Comparison of ENCODE assay signal across 12 cellular contexts in genomic region chr14:39177168-39177545, GRCh38. TPM values are rescaled to one million over a fixed set of nuclear protein-coding genes. Genes with fewer than 3 reads are reported as not detected.
DNase-seq lines count a peak whose midpoint lies in the region; ATAC-seq and TF ChIP-seq lines count a peak whose summit lies in the region.
"Had no signal": no experiment of that assay in that cellular context is flagged by ENCODE, and none has a peak within 500 bp of the region (broad histone marks: within the 10 kb centered on the region; RNA-seq: fewer than 3 reads in every experiment).

No MANE protein-coding gene starts in this region.

- H3K4me1 Mint-ChIP-seq in activated naive CD4-positive, alpha-beta T cell treated with anti-CD3 and anti-CD28 coated beads, Interleukin-2, amount 10 ng/mL, durations not matched to agents 7 days and 5 days: peaks cover 51% of the 10 kb centered on the region
- peaks cover 23% of the 10 kb centered on the region for H3K4me1 Mint-ChIP-seq in WTC11
- peaks cover 50% of the 10 kb centered on the region for H3K4me1 Mint-ChIP-seq in stimulated activated naive CD8-positive, alpha-beta T cell treated with anti-CD3 and anti-CD28 coated beads, Interleukin-15, amount 100 ng/mL, for 72 hours

- H3K4me1 ChIP-seq in hepatocyte (ENCODE audit: insufficient read depth) (peaks cover 10% of the 10 kb centered on the region), spleen (peaks cover 13 to 75% (median 44%) of the 10 kb centered on the region in 6 donors)

- H3K9me3 Mint-ChIP-seq in activated naive CD4-positive, alpha-beta T cell treated with anti-CD3 and anti-CD28 coated beads, Interleukin-2, amount 10 ng/mL, durations not matched to agents 7 days and 5 days: no peaks in the 10 kb centered on the region
- H3K9me3 Mint-ChIP-seq in WTC11: no peaks in the 10 kb centered on the region
- H3K9me3 Mint-ChIP-seq in stimulated activated naive CD8-positive, alpha-beta T cell treated with anti-CD3 and anti-CD28 coated beads, Interleukin-15, amount 100 ng/mL, for 72 hours: no peaks in the 10 kb centered on the region

- H4K20me1 ChIP-seq in hepatocyte (ENCODE audit: insufficient read depth, poor library complexity, severe bottlenecking): peaks cover 26% of the 10 kb centered on the region

- WGBS in hepatocyte (ENCODE audit: low lambda C conversion rate, missing lambda C conversion rate): 94% methylated on average over 9 of the region's 9 CpGs
- 87 to 96% (median 93%) methylated on average over 9 of the region's 9 CpGs for WGBS in spleen, 5 donors

- POLR2A ChIA-PET in WTC11 (lab: Charles Lee): no interaction called here

- H3K36me3 ChIP-seq in hepatocyte (replicated peaks; ENCODE audit: insufficient read depth, low read depth): peaks cover 18% of the 10 kb centered on the region
- peaks cover 2 to 61% (median 57%) of the 10 kb centered on the region in 6 donors for H3K36me3 ChIP-seq in spleen

- intact Hi-C loops in spleen (cut with DNase I; ENCODE audit: low total_unique reads): loop anchor here (5.0 kb wide), 2 partner anchors 75 to 255 kb away; partner anchors contain the start of genes FBXO33 and SEC23A

- H3K27me3 ChIP-seq in hepatocyte: no peaks in the 10 kb centered on the region
- H3K27me3 ChIP-seq in spleen (replicated peaks in 1 of 7): no peaks in the 10 kb centered on the region
- H3K27me3 ChIP-seq: upper lobe of left lung had no signal

- no peak for DNase-seq in activated naive CD4-positive, alpha-beta T cell treated with anti-CD3 and anti-CD28 coated beads, Interleukin-2, amount 10 ng/mL, durations not matched to agents 7 days and 5 days
- DNase-seq in activated naive CD4-positive, alpha-beta T cell (lab: John Stamatoyannopoulos, UW): no peak
- DNase-seq in WTC11 (ENCODE audit: low spot score): no peak
- no peak for DNase-seq in hepatocyte (ENCODE audit: low spot score)
- DNase-seq in stimulated activated naive CD8-positive, alpha-beta T cell treated with anti-CD3 and anti-CD28 coated beads, Interleukin-15, amount 100 ng/mL, for 72 hours: no peak
- DNase-seq in DMS153 (lab: John Stamatoyannopoulos, UW): no peak
- no peak for DNase-seq in spleen
- DNase-seq in NCI-H2171 (lab: John Stamatoyannopoulos, UW): no peak
- DNase-seq: hypothalamus, NCI-H1694, retina, upper lobe of left lung had no signal

- H3K36me3 Mint-ChIP-seq in activated naive CD4-positive, alpha-beta T cell treated with anti-CD3 and anti-CD28 coated beads, Interleukin-2, amount 10 ng/mL, durations not matched to agents 7 days and 5 days: peaks cover 40% of the 10 kb centered on the region
- peaks cover 3% of the 10 kb centered on the region for H3K36me3 Mint-ChIP-seq in WTC11

- peaks cover 56% of the 10 kb centered on the region for H3K79me2 ChIP-seq in hepatocyte

- TF ChIP-seq POLR2A in spleen (IDR thresholded peaks at IDR 0.05): no peak

- no peak for ATAC-seq in WTC11
- no peak for ATAC-seq in stimulated activated naive CD8-positive, alpha-beta T cell treated with anti-CD3 and anti-CD28 coated beads, Interleukin-15, amount 100 ng/mL, for 72 hours

- CTCF ChIA-PET in activated naive CD4-positive, alpha-beta T cell treated with anti-CD3 and anti-CD28 coated beads, Interleukin-2, amount 10 ng/mL, durations not matched to agents 7 days and 5 days (lab: Charles Lee): no interaction called here
- CTCF ChIA-PET in WTC11 (lab: Charles Lee): no interaction called here

- H3K9me2 ChIP-seq in hepatocyte (replicated peaks; ENCODE audit: insufficient read depth): no peaks in the 10 kb centered on the region

- H3K4me3 Mint-ChIP-seq in activated naive CD4-positive, alpha-beta T cell treated with anti-CD3 and anti-CD28 coated beads, Interleukin-2, amount 10 ng/mL, durations not matched to agents 7 days and 5 days: peak overlapping the region; percentile 99
- peak overlapping the region; percentile 98 for H3K4me3 Mint-ChIP-seq in WTC11
- H3K4me3 Mint-ChIP-seq in stimulated activated naive CD8-positive, alpha-beta T cell treated with anti-CD3 and anti-CD28 coated beads, Interleukin-15, amount 100 ng/mL, for 72 hours: peak overlapping the region; percentile 71 to 90

- H3K27ac ChIP-seq in hepatocyte: no peak overlapping the region
- H3K27ac ChIP-seq in spleen: no peak overlapping the region
- H3K27ac ChIP-seq: upper lobe of left lung had no signal

- H3K27me3 Mint-ChIP-seq in activated naive CD4-positive, alpha-beta T cell treated with anti-CD3 and anti-CD28 coated beads, Interleukin-2, amount 10 ng/mL, durations not matched to agents 7 days and 5 days: peaks cover 4% of the 10 kb centered on the region
- no peaks in the 10 kb centered on the region for H3K27me3 Mint-ChIP-seq in WTC11 (ENCODE audit: low read depth)
- no peaks in the 10 kb centered on the region for H3K27me3 Mint-ChIP-seq in stimulated activated naive CD8-positive, alpha-beta T cell treated with anti-CD3 and anti-CD28 coated beads, Interleukin-15, amount 100 ng/mL, for 72 hours

- TF ChIP-seq CTCF in WTC11 (IDR thresholded peaks at IDR 0.05): no peak
- no peak for TF ChIP-seq CTCF in hepatocyte (IDR thresholded peaks at IDR 0.05; ENCODE audit: poor library complexity)
- TF ChIP-seq CTCF in spleen (IDR thresholded peaks at IDR 0.05 in 8 of 11, conservative IDR thresholded peaks at IDR 0.05 in 3 of 11): no peak

- H3K27ac Mint-ChIP-seq in activated naive CD4-positive, alpha-beta T cell treated with anti-CD3 and anti-CD28 coated beads, Interleukin-2, amount 10 ng/mL, durations not matched to agents 7 days and 5 days: peak overlapping the region; percentile 42
- peak overlapping the region; percentile 88 for H3K27ac Mint-ChIP-seq in WTC11
- peak overlapping the region; percentile 33 to 46 for H3K27ac Mint-ChIP-seq in stimulated activated naive CD8-positive, alpha-beta T cell treated with anti-CD3 and anti-CD28 coated beads, Interleukin-15, amount 100 ng/mL, for 72 hours

- H2AFZ ChIP-seq in hepatocyte: no peak overlapping the region

- H3K4me3 ChIP-seq in hepatocyte (no peak overlapping the region), spleen (no peak overlapping the region)

- H3K9me3 ChIP-seq in hepatocyte (ENCODE audit: low read depth): no peaks in the 10 kb centered on the region
- H3K9me3 ChIP-seq in spleen: no peaks in the 10 kb centered on the region
- H3K9me3 ChIP-seq: upper lobe of left lung had no signal

- peak overlapping the region; percentile 86 for H3K4me2 ChIP-seq in hepatocyte

TF ChIP-seq in WTC11, 78 proteins besides CTCF, POLR2A, EP300 and RAD21:
- 0 out of 2 replicates have a peak, but pooled peaks have one; percentile 34 for TF ChIP-seq GABPB1 (CRISPR knock-in tag; IDR thresholded peaks at IDR 0.05)
- no peak for TF ChIP-seq ZNF396 (CRISPR knock-in tag; IDR thresholded peaks at IDR 0.05; ENCODE audit: borderline replicate concordance)
- TF ChIP-seq, protein P1, sequence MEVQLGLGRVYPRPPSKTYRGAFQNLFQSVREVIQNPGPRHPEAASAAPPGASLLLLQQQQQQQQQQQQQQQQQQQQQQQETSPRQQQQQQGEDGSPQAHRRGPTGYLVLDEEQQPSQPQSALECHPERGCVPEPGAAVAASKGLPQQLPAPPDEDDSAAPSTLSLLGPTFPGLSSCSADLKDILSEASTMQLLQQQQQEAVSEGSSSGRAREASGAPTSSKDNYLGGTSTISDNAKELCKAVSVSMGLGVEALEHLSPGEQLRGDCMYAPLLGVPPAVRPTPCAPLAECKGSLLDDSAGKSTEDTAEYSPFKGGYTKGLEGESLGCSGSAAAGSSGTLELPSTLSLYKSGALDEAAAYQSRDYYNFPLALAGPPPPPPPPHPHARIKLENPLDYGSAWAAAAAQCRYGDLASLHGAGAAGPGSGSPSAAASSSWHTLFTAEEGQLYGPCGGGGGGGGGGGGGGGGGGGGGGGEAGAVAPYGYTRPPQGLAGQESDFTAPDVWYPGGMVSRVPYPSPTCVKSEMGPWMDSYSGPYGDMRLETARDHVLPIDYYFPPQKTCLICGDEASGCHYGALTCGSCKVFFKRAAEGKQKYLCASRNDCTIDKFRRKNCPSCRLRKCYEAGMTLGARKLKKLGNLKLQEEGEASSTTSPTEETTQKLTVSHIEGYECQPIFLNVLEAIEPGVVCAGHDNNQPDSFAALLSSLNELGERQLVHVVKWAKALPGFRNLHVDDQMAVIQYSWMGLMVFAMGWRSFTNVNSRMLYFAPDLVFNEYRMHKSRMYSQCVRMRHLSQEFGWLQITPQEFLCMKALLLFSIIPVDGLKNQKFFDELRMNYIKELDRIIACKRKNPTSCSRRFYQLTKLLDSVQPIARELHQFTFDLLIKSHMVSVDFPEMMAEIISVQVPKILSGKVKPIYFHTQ (CRISPR knock-in tag; IDR thresholded peaks at IDR 0.05): peak; percentile 77

RNA-seq across cellular contexts. Expression of gene PNN, which starts 2.1 kb away (rescaled TPM):
- 135 to 156 TPM (median 135 TPM) in 3 replicates for total RNA-seq in WTC11 (2021)
- 30.9 and 34.8 TPM in 2 replicates for total RNA-seq in hepatocyte
- 49.3 and 89.1 TPM in 2 replicates for polyA plus RNA-seq in hepatocyte
- 10 to 100 TPM; 43.8 to 79.7 (median 66.6) TPM for total RNA-seq in spleen
- 10 to 100 TPM; 38.1 to 58.0 (median 50.5) TPM for polyA plus RNA-seq in spleen

RNA-seq across cellular contexts. Expression of gene TRAPPC6B, which starts 7.0 kb away (rescaled TPM):
- 19.8 to 22.2 TPM (median 20.8 TPM) in 3 replicates for total RNA-seq in WTC11 (2021)
- total RNA-seq in hepatocyte: 27.2 and 30.3 TPM in 2 replicates
- polyA plus RNA-seq in hepatocyte: 12.4 and 14.3 TPM in 2 replicates
- total RNA-seq in spleen: 10 to 100 TPM; 24.0 to 37.2 (median 30.7) TPM
- 10 to 100 TPM in 1 of 3 donors, 1 to 10 TPM in 2; 8.0 to 11.9 (median 9.1) TPM for polyA plus RNA-seq in spleen

RNA-seq across cellular contexts. Expression of gene MIA2, which starts 56.6 kb away (rescaled TPM):
- 10.9 to 11.3 TPM (median 11.3 TPM) in 3 replicates for total RNA-seq in WTC11 (2021)
- 86.0 and 93.6 TPM in 2 replicates for total RNA-seq in hepatocyte
- polyA plus RNA-seq in hepatocyte: 43.9 and 45.9 TPM in 2 replicates
- 10 to 100 TPM; 23.8 to 31.3 (median 25.8) TPM for total RNA-seq in spleen
- polyA plus RNA-seq in spleen: 10 to 100 TPM; 18.3 to 22.8 (median 20.6) TPM
